In genomic region chr4:13483142-13484044, GRCh38 we compare ENCODE assay signal across 8 cellular contexts. TPM values are rescaled to one million over a fixed set of nuclear protein-coding genes. Genes with fewer than 3 reads are reported as not detected.
DNase-seq lines count a peak whose midpoint lies in the region; ATAC-seq lines count a peak whose summit lies in the region.

No MANE protein-coding gene starts in this region.

- peaks cover 56% of the 10 kb centered on the region for H3K79me2 ChIP-seq in Karpas-422 (ENCODE audit: low read length)

- no peaks in the 10 kb centered on the region for H3K9me3 ChIP-seq in Karpas-422 (ENCODE audit: low read length)

- H3K9me3 Mint-ChIP-seq in dendritic cell treated with granulocyte-macrophage colony-stimulating factor and Interleukin-4, amounts not matched to agents 40 ng/mL and 50 ng/mL, for 4 days, result no peaks in the 10 kb centered on the region

- H3K36me3 Mint-ChIP-seq in dendritic cell treated with granulocyte-macrophage colony-stimulating factor and Interleukin-4, amounts not matched to agents 40 ng/mL and 50 ng/mL, for 4 days (ENCODE audit: low read depth), result no peaks in the 10 kb centered on the region

- peaks cover 16% of the 10 kb centered on the region for H3K27me3 Mint-ChIP-seq in dendritic cell treated with granulocyte-macrophage colony-stimulating factor and Interleukin-4, amounts not matched to agents 40 ng/mL and 50 ng/mL, for 4 days

- no peaks in the 10 kb centered on the region for H3K9me2 ChIP-seq in Karpas-422 (replicated peaks; ENCODE audit: insufficient read depth, low read length)

- DNase-seq in DMS 273 (lab: John Stamatoyannopoulos, UW; ENCODE audit: unreplicated experiment), result peak; percentile 58
- no peak for DNase-seq in DMS 273 treated with DMSO at 0.1 percent for 48 hours (lab: John Stamatoyannopoulos, UW)
- peak; percentile 66 for DNase-seq in H4 (ENCODE audit: low spot score)
- DNase-seq in Karpas-422, result peak; percentile 77
- peak; percentile 8 for DNase-seq in T-helper 9 cell
- DNase-seq in left lobe of liver (ENCODE audit: low spot score), result peak; percentile 44
- DNase-seq in stimulated activated CD4-positive, alpha-beta T cell treated with anti-CD3 and anti-CD28 coated beads, Interleukin-2, amount 100 ng/mL, for 48 hours, result peak; percentile 4 to 11

- peak overlapping the region; percentile 77 for H3K4me3 Mint-ChIP-seq in dendritic cell treated with granulocyte-macrophage colony-stimulating factor and Interleukin-4, amounts not matched to agents 40 ng/mL and 50 ng/mL, for 4 days

- H3K27ac ChIP-seq in Karpas-422 (ENCODE audit: low read length), result peak overlapping the region; percentile 79

- intact Hi-C loops in dendritic cell treated with granulocyte-macrophage colony-stimulating factor and Interleukin-4, amounts not matched to agents 40 ng/mL and 50 ng/mL, for 4 days (cut with micrococcal nuclease), result loop anchor here (2.0 to 10.0 kb wide), 3 partner anchors 61 to 1521 kb away; partner anchors contain the start of genes CPEB2 and NKX3-2

- H3K27ac Mint-ChIP-seq in dendritic cell treated with granulocyte-macrophage colony-stimulating factor and Interleukin-4, amounts not matched to agents 40 ng/mL and 50 ng/mL, for 4 days, result peak overlapping the region; percentile 90

- H3K4me1 ChIP-seq in Karpas-422 (ENCODE audit: low read length), result peaks cover 51% of the 10 kb centered on the region

- no peaks in the 10 kb centered on the region for H3K27me3 ChIP-seq in Karpas-422 (ENCODE audit: low read length)

- peak overlapping the region; percentile 81 for H3K4me2 ChIP-seq in Karpas-422 (ENCODE audit: low read depth, low read length, poor library complexity, severe bottlenecking)

- H4K20me1 ChIP-seq in Karpas-422 (ENCODE audit: insufficient read depth, low read depth, low read length), result no peaks in the 10 kb centered on the region; the same call in 1 of the 2 replicates

- ATAC-seq in left lobe of liver, result peak; percentile 41

- peaks cover 8% of the 10 kb centered on the region; the same call in 1 of the 2 replicates for H3K36me3 ChIP-seq in Karpas-422 (ENCODE audit: insufficient read depth, low read length)

- peak overlapping the region; percentile 93 for H3K9ac ChIP-seq in Karpas-422 (ENCODE audit: low read length)

- peak overlapping the region; percentile 85 for H3K4me3 ChIP-seq in Karpas-422 (ENCODE audit: low read length)

- peaks cover 24% of the 10 kb centered on the region for H3K4me1 Mint-ChIP-seq in dendritic cell treated with granulocyte-macrophage colony-stimulating factor and Interleukin-4, amounts not matched to agents 40 ng/mL and 50 ng/mL, for 4 days (ENCODE audit: low read depth)

- no peak overlapping the region for H2AFZ ChIP-seq in Karpas-422 (ENCODE audit: low read length)

RNA-seq across cellular contexts. Expression of gene RAB28, which starts 0.7 kb away (rescaled TPM):
- total RNA-seq in H4 (2014; rRNA removed; shearing (Covaris generic)), result 31.5 and 42.2 TPM in 2 replicates
- 29.8 and 61.8 TPM in 2 replicates for total RNA-seq in Karpas-422 (2014; rRNA removed; shearing (Covaris generic); ENCODE audit: low replicate concordance)
- 4.8 TPM for total RNA-seq in left lobe of liver
